ENCODE assay signal across 25 cellular contexts in the genomic region with DNA sequence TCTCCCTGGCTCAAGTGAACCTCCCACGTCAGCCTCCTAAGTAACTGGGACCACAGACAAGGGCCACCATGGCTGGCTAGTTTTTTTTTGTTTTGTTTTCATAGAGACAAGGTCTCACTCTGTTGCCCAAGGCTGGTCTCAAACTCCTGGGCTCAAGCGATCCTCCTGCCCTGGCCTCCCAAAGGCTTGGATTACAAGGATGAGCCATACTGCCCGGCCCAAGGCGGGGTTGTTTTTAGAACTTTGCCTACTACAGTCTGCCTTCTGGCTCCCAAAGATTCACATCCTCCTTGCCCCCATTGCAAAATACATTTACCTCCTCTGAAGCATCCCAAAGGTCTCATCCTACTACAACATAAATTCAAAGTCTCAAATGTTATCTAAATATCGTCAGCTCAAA. TPM values are rescaled to one million over a fixed set of nuclear protein-coding genes. Genes with fewer than 3 reads are reported as not detected.
DNase-seq lines count a peak whose midpoint lies in the region; ATAC-seq, FAIRE-seq and TF ChIP-seq lines count a peak whose summit lies in the region.
"Had no signal": no experiment of that assay in that cellular context is flagged by ENCODE, and none has a peak within 500 bp of the region (broad histone marks: within the 10 kb centered on the region; RNA-seq: fewer than 3 reads in every experiment).

No MANE protein-coding gene starts in this region.

- CTCF ChIA-PET in activated CD4-positive, alpha-beta T cell treated with anti-CD3 and anti-CD28 coated beads, Interleukin-2, amount 10 ng/mL, durations not matched to agents 7 days and 5 days (lab: Charles Lee), result interaction anchor here (0.7 kb wide), 1 partner anchor 11 kb away, joined by 3 read pairs; no protein-coding TSS in a partner anchor
- CTCF ChIA-PET in HepG2 (lab: Yijun Ruan, JAX; ENCODE audit: low intra/inter-chr PET ratio, low total read pairs), result no interaction called here

- H3K27ac Mint-ChIP-seq in activated CD4-positive, alpha-beta T cell treated with anti-CD3 and anti-CD28 coated beads, Interleukin-2, amount 10 ng/mL, durations not matched to agents 7 days and 5 days, result peak overlapping the region; percentile 7
- H3K27ac Mint-ChIP-seq: CD4-positive, alpha-beta T cell; GM23338; HFFc6 had no signal

- no peaks in the 10 kb centered on the region for H3K9me3 Mint-ChIP-seq in activated CD4-positive, alpha-beta T cell treated with anti-CD3 and anti-CD28 coated beads, Interleukin-2, amount 10 ng/mL, durations not matched to agents 7 days and 5 days
- H3K9me3 Mint-ChIP-seq: CD4-positive, alpha-beta T cell; GM23338 had no signal

- FAIRE-seq in HepG2 (lab: Jason Lieb, UNC), result no peak
- FAIRE-seq: A549, D721Med, GM12892, GM18507, H54 had no signal

- TF ChIP-seq CTCF in right atrium auricular region (IDR thresholded peaks at IDR 0.05) (no peak), HepG2 (CRISPR knock-in tag; IDR thresholded peaks at IDR 0.05) (no peak), upper lobe of right lung (IDR thresholded peaks at IDR 0.05) (no peak)

- POLR2A ChIA-PET in activated CD4-positive, alpha-beta T cell treated with anti-CD3 and anti-CD28 coated beads, Interleukin-2, amount 10 ng/mL, durations not matched to agents 7 days and 5 days (lab: Charles Lee), result interaction anchor here (0.6 kb wide), 1 partner anchor 320 kb away, joined by 5 read pairs; no protein-coding TSS in a partner anchor
- POLR2A ChIA-PET in HepG2 (lab: Yijun Ruan, JAX), result interaction anchor here (0.5 kb wide), 1 partner anchor 131 kb away, joined by 3 read pairs; no protein-coding TSS in a partner anchor

- H3K4me1 ChIP-seq in right atrium auricular region (no peaks in the 10 kb centered on the region), HepG2 (ENCODE audit: insufficient read depth, low read length) (peaks cover 31% of the 10 kb centered on the region), upper lobe of right lung (no peaks in the 10 kb centered on the region)
- H3K4me1 ChIP-seq: A549, Caco-2 had no signal

- no TSS peak for BruUV-seq in HepG2 (replicated peaks; lab: Mats Ljungman, UMichigan)

- H3K4me3 ChIP-seq in right atrium auricular region, result no peak overlapping the region
- no peak overlapping the region for H3K4me3 ChIP-seq in HepG2 (replicated peaks in 1 of 3; ENCODE audit: insufficient read depth in 1 of 3, low read depth in 2 of 3, low read length in 3 of 3)
- H3K4me3 ChIP-seq in upper lobe of right lung, result no peak overlapping the region
- H3K4me3 ChIP-seq: A549, GM23338 had no signal

- TF ChIP-seq RAD21 in HepG2 (CRISPR knock-in tag; IDR thresholded peaks at IDR 0.05), result no peak

- no peaks in the 10 kb centered on the region for H3K27me3 Mint-ChIP-seq in activated CD4-positive, alpha-beta T cell treated with anti-CD3 and anti-CD28 coated beads, Interleukin-2, amount 10 ng/mL, durations not matched to agents 7 days and 5 days

- in situ Hi-C loops in HepG2 (cut with HindIII; ENCODE audit: extremely low pct_ligation_motif_present, low pct_unique_long_range_greater_than_20kb), result no loop called here

- H3K9me3 ChIP-seq in right atrium auricular region (no peaks in the 10 kb centered on the region), HepG2 (ENCODE audit: low read length) (no peaks in the 10 kb centered on the region; the same call in 1 of the 2 replicates), upper lobe of right lung (no peaks in the 10 kb centered on the region)
- H3K9me3 ChIP-seq: Caco-2 had no signal

- intact Hi-C loops in left cardiac atrium (cut with DNase I) (no loop called here), HepG2 (cut with micrococcal nuclease; ENCODE audit: unreplicated experiment) (no loop called here), upper lobe of right lung (cut with DNase I) (no loop called here)

- H3K27ac ChIP-seq in right atrium auricular region (no peak overlapping the region), HepG2 (ENCODE audit: extremely low read length, insufficient read depth, low read length) (no peak overlapping the region), upper lobe of right lung (no peak overlapping the region)
- H3K27ac ChIP-seq: 22Rv1, A549, C4-2B, HL-60 had no signal

- TF ChIP-seq EP300 in HepG2 (IDR thresholded peaks at IDR 0.05; ENCODE audit: low read depth in 2 of 2, low read length in 2 of 2) (no peak), HepG2 (CRISPR knock-in tag; IDR thresholded peaks at IDR 0.05; ENCODE audit: borderline replicate concordance) (no peak)

- WGBS in HepG2 (ENCODE audit: low lambda C conversion rate), result 47% methylated on average over 4 of the region's 5 CpGs

- no peaks in the 10 kb centered on the region for H3K79me2 ChIP-seq in HepG2 (ENCODE audit: insufficient read depth, low read length)

- DNase-seq in activated CD4-positive, alpha-beta T cell treated with anti-CD3 and anti-CD28 coated beads, Interleukin-2, amount 10 ng/mL, durations not matched to agents 7 days and 5 days, result no peak
- no peak for DNase-seq in activated CD4-positive, alpha-beta T cell treated with anti-CD3 and anti-CD28 coated beads for 1 hour
- DNase-seq in right atrium auricular region (ENCODE audit: low spot score) (peak; percentile 34), left cardiac atrium (no peak), HepG2 (ENCODE audit: low spot score) (no peak), upper lobe of right lung (peak; percentile 15), glomerular visceral epithelial cell (ENCODE audit: extremely low spot score) (no peak)
- DNase-seq: AML-193; CD4-positive, alpha-beta T cell; DMS79; GDM1; HFFc6 had no signal

- H4K20me1 ChIP-seq in HepG2 (ENCODE audit: insufficient read depth, low read length), result no peaks in the 10 kb centered on the region

- H3K4me3 Mint-ChIP-seq in activated CD4-positive, alpha-beta T cell treated with anti-CD3 and anti-CD28 coated beads, Interleukin-2, amount 10 ng/mL, durations not matched to agents 7 days and 5 days, result no peak overlapping the region
- H3K4me3 Mint-ChIP-seq: CD4-positive, alpha-beta T cell; GM23338; HFFc6 had no signal

- H3K4me1 Mint-ChIP-seq in activated CD4-positive, alpha-beta T cell treated with anti-CD3 and anti-CD28 coated beads, Interleukin-2, amount 10 ng/mL, durations not matched to agents 7 days and 5 days, result no peaks in the 10 kb centered on the region

- TF ChIP-seq POLR2A in HepG2 (IDR thresholded peaks at IDR 0.05; ENCODE audit: insufficient read depth in 1 of 2, low read depth in 2 of 2, low read length in 2 of 2), result no peak

- no peaks in the 10 kb centered on the region for H3K36me3 Mint-ChIP-seq in activated CD4-positive, alpha-beta T cell treated with anti-CD3 and anti-CD28 coated beads, Interleukin-2, amount 10 ng/mL, durations not matched to agents 7 days and 5 days (ENCODE audit: low read depth)

- no peak overlapping the region for H3K9ac ChIP-seq in HepG2 (ENCODE audit: insufficient read depth, low read depth, low read length)

- H3K36me3 ChIP-seq in right atrium auricular region, result no peaks in the 10 kb centered on the region
- no peaks in the 10 kb centered on the region for H3K36me3 ChIP-seq in HepG2 (replicated peaks in 1 of 2; ENCODE audit: control insufficient read depth in 1 of 2, insufficient read depth in 2 of 2, low read length in 2 of 2)
- no peaks in the 10 kb centered on the region for H3K36me3 ChIP-seq in upper lobe of right lung

- H2AFZ ChIP-seq in HepG2 (ENCODE audit: low read length), result no peak overlapping the region
- H2AFZ ChIP-seq: GM23338 had no signal

- no peak for ATAC-seq in left cardiac atrium
- ATAC-seq in HepG2, result no peak
- no peak for ATAC-seq in upper lobe of right lung
- no peak for ATAC-seq in GM18909 (IDR thresholded peaks at IDR 0.05; ENCODE audit: poor library complexity, unreplicated experiment)
- ATAC-seq: A549, GM23338, HCT116 had no signal

- no peak overlapping the region for H3K4me2 ChIP-seq in HepG2 (ENCODE audit: low read depth, low read length)
- H3K4me2 ChIP-seq: A549, GM23338 had no signal

- H3K27me3 ChIP-seq in right atrium auricular region (no peaks in the 10 kb centered on the region), HepG2 (ENCODE audit: control insufficient read depth in 1 of 2, insufficient read depth in 2 of 2, low read length in 2 of 2) (no peaks in the 10 kb centered on the region), upper lobe of right lung (no peaks in the 10 kb centered on the region)

TF ChIP-seq in HepG2, 621 proteins besides CTCF, POLR2A, EP300 and RAD21 (continues in another document):
- no peak for TF ChIP-seq FOXA3 (CRISPR knock-in tag; IDR thresholded peaks at IDR 0.05)

RNA-seq across cellular contexts. Expression of gene PHOSPHO1, which starts 49.5 kb away (rescaled TPM):
- total RNA-seq in activated CD4-positive, alpha-beta T cell treated with anti-CD3 and anti-CD28 coated beads, Interleukin-2, amount 10 ng/mL, durations not matched to agents 7 days and 5 days, result not detected
- total RNA-seq in right atrium auricular region (1 to 10 TPM in 1 of 2 donors, under 1 TPM in 1; 0.56 to 2.2 TPM), left cardiac atrium (under 1 TPM; 0.31 to 0.41 TPM), HepG2 (2016; rRNA removed; fragmentation: Illumina TruSeq; extraction: Trizol) (not detected in 2 replicates), upper lobe of right lung (1.7 TPM)
- not detected in 2 replicates for total RNA-seq in HepG2 (2016; cell fraction: cytosol; rRNA removed; fragmentation: Illumina TruSeq; extraction: Trizol; ENCODE audit: low read depth)
- total RNA-seq in HepG2 (2016; cell fraction: insoluble cytoplasmic fraction; rRNA removed; fragmentation: Illumina TruSeq; extraction: Trizol), result not detected in 2 replicates
- not detected in 2 replicates for total RNA-seq in HepG2 (2016; cell fraction: membrane; rRNA removed; fragmentation: Illumina TruSeq; extraction: Trizol)
- not detected in 2 replicates for total RNA-seq in HepG2 (2016; cell fraction: nucleus; rRNA removed; fragmentation: Illumina TruSeq; extraction: Trizol)
- not detected in 2 replicates for polyA plus RNA-seq in HepG2 (2011; rRNA removed)
- not detected in 2 replicates for polyA plus RNA-seq in HepG2 (2011; cell fraction: cytosol; rRNA removed)
- polyA plus RNA-seq in HepG2 (2011; cell fraction: nucleus; rRNA removed), result not detected in 2 replicates
- not detected in 2 replicates for polyA plus RNA-seq in HepG2 (2012)
- not detected in 2 replicates for polyA plus RNA-seq in HepG2 (2016; cell fraction: cytosol; fragmentation: Illumina TruSeq; extraction: Trizol; ENCODE audit: low read depth)
- polyA plus RNA-seq in HepG2 (2016; cell fraction: insoluble cytoplasmic fraction; fragmentation: Illumina TruSeq; extraction: Trizol; ENCODE audit: low read depth), result not detected in 2 replicates
- 0.16 TPM in 1 of 2 replicates, not detected in the other for polyA plus RNA-seq in HepG2 (2016; cell fraction: membrane; fragmentation: Illumina TruSeq; extraction: Trizol; ENCODE audit: low read depth)
- not detected in 2 replicates for polyA plus RNA-seq in HepG2 (2016; cell fraction: nucleus; fragmentation: Illumina TruSeq; extraction: Trizol; ENCODE audit: insufficient read depth, low read depth)
- polyA minus RNA-seq in HepG2 (2011; rRNA and poly(A)+ RNA removed; ENCODE audit: low replicate concordance), result 0.72 TPM in 1 of 2 replicates, not detected in the other
- not detected in 2 replicates for polyA minus RNA-seq in HepG2 (2011; cell fraction: cytosol; rRNA and poly(A)+ RNA removed)
- not detected in 2 replicates for polyA minus RNA-seq in HepG2 (2011; cell fraction: nucleus; rRNA and poly(A)+ RNA removed)
- total RNA-seq: CD4-positive, alpha-beta T cell; HT1080 had no signal

Comparison
In these comparisons a context has a peak if more than half of its experiments do, and no peak if none do; other contexts are left out.
1. DNase-seq: peak in right atrium auricular region (single experiment) and upper lobe of right lung (single experiment); none in activated CD4-positive, alpha-beta T cell treated with anti-CD3 and anti-CD28 coated beads, Interleukin-2, amount 10 ng/mL, durations not matched to agents 7 days and 5 days (single experiment), activated CD4-positive, alpha-beta T cell treated with anti-CD3 and anti-CD28 coated beads for 1 hour (single experiment), left cardiac atrium (single experiment), HepG2 (single experiment) and glomerular visceral epithelial cell (single experiment).